Comparison of ENCODE assay signal across 7 cellular contexts in genomic region chr6:106089981-106090380, GRCh38. TPM values are rescaled to one million over a fixed set of nuclear protein-coding genes. Genes with fewer than 3 reads are reported as not detected.
DNase-seq lines count a peak whose midpoint lies in the region; ATAC-seq and TF ChIP-seq lines count a peak whose summit lies in the region.

No MANE protein-coding gene starts in this region.

- peaks cover 7 to 9% of the 10 kb centered on the region in 2 donors for H3K4me1 ChIP-seq in gastrocnemius medialis

- H3K27ac ChIP-seq in gastrocnemius medialis: peak overlapping the region in 1 of 4 donors; percentile 5

- no peaks in the 10 kb centered on the region for H3K36me3 ChIP-seq in gastrocnemius medialis

- DNase-seq in NAMALWA (ENCODE audit: low spot score): peak; percentile 38
- DNase-seq in cerebellar cortex (ENCODE audit: low spot score): peak; percentile 46
- no peak for DNase-seq in gastrocnemius medialis
- DNase-seq in activated CD4-positive, alpha-beta T cell treated with anti-CD3 and anti-CD28 coated beads for 1 hour: no peak
- DNase-seq in NCI-H1417 (lab: John Stamatoyannopoulos, UW): no peak

- ATAC-seq in gastrocnemius medialis: no peak
- no peak for ATAC-seq in GM18502 (IDR thresholded peaks at IDR 0.05; ENCODE audit: poor library complexity, unreplicated experiment)

- peak overlapping the region in 3 of 4 donors; percentile 1 to 53 (median 6) for H3K4me3 ChIP-seq in gastrocnemius medialis

- TF ChIP-seq CTCF in GM12873 (IDR thresholded peaks at IDR 0.05; ENCODE audit: insufficient read depth, low read depth, low read length, missing control alignments) (peak; percentile 24), gastrocnemius medialis (IDR thresholded peaks at IDR 0.05 in 4 of 5, conservative IDR thresholded peaks at IDR 0.05 in 1 of 5) (no peak)

- H3K27me3 ChIP-seq in gastrocnemius medialis: peaks cover 0 to 13% (median 0%) of the 10 kb centered on the region in 3 donors

- in situ Hi-C loops in gastrocnemius medialis (cut with MboI; ENCODE audit: low sequenced_read_pairs in 4 of 4): no loop called here

- no peak for TF ChIP-seq POLR2A in gastrocnemius medialis (IDR thresholded peaks at IDR 0.05)

- no peaks in the 10 kb centered on the region for H3K9me3 ChIP-seq in gastrocnemius medialis

- intact Hi-C loops in gastrocnemius medialis (cut with DNase I; ENCODE audit: low total_unique reads): loop anchor here (5.0 to 10.0 kb wide), 5 partner anchors 98 to 605 kb away; partner anchors contain the start of gene ATG5

RNA-seq across cellular contexts. Expression of gene PRDM1, which starts 3.8 kb away (rescaled TPM):
- 1 to 10 TPM; 1.6 to 2.4 (median 1.9) TPM for total RNA-seq in gastrocnemius medialis

Comparison
In these comparisons a context has a peak if more than half of its experiments do, and no peak if none do; other contexts are left out.
1. DNase-seq: peak in NAMALWA (single experiment) and cerebellar cortex (single experiment); none in gastrocnemius medialis (0 of 2), activated CD4-positive, alpha-beta T cell treated with anti-CD3 and anti-CD28 coated beads for 1 hour (single experiment) and NCI-H1417 (0 of 3).